Comparison of ENCODE assay signal across 21 cellular contexts in genomic region chr1:228350179-228350742, GRCh38. TPM values are rescaled to one million over a fixed set of nuclear protein-coding genes. Genes with fewer than 3 reads are reported as not detected.
DNase-seq lines count a peak whose midpoint lies in the region; ATAC-seq and TF ChIP-seq lines count a peak whose summit lies in the region.
"Had no signal": no experiment of that assay in that cellular context is flagged by ENCODE, and none has a peak within 500 bp of the region (broad histone marks: within the 10 kb centered on the region; RNA-seq: fewer than 3 reads in every experiment).

No MANE protein-coding gene starts in this region.

- H3K23ac ChIP-seq in neuronal stem cell (ENCODE audit: low read depth, low read length, poor library complexity): no peak overlapping the region

- H3K4me3 Mint-ChIP-seq in activated CD8-positive, alpha-beta T cell treated with anti-CD3 and anti-CD28 coated beads for 36 hours: no peak overlapping the region
- no peak overlapping the region for H3K4me3 Mint-ChIP-seq in activated CD8-positive, alpha-beta T cell treated with anti-CD3 and anti-CD28 coated beads, Interleukin-2, amount 10 ng/mL, durations not matched to agents 7 days and 5 days
- no peak overlapping the region for H3K4me3 Mint-ChIP-seq in stimulated activated naive CD8-positive, alpha-beta T cell treated with anti-CD3 and anti-CD28 coated beads, Interleukin-15, Interleukin-2, amounts not matched to agents 100 ng/mL and 50 ng/mL, for 24 hours
- H3K4me3 Mint-ChIP-seq in stimulated activated naive CD8-positive, alpha-beta T cell treated with anti-CD3 and anti-CD28 coated beads, Interleukin-15, amount 100 ng/mL, for 72 hours: no peak overlapping the region
- H3K4me3 Mint-ChIP-seq: B cell; CD4-positive, alpha-beta T cell; CD8-positive, alpha-beta memory T cell; GM23338; H9 had no signal

- H3K79me1 ChIP-seq in neuronal stem cell (ENCODE audit: low read depth, low read length): peaks cover 2% of the 10 kb centered on the region

- H3K27ac Mint-ChIP-seq in activated CD8-positive, alpha-beta T cell treated with anti-CD3 and anti-CD28 coated beads for 36 hours: no peak overlapping the region
- H3K27ac Mint-ChIP-seq in activated CD8-positive, alpha-beta T cell treated with anti-CD3 and anti-CD28 coated beads, Interleukin-2, amount 10 ng/mL, durations not matched to agents 7 days and 5 days: no peak overlapping the region
- peak overlapping the region; percentile 24 for H3K27ac Mint-ChIP-seq in stimulated activated naive CD8-positive, alpha-beta T cell treated with anti-CD3 and anti-CD28 coated beads, Interleukin-15, Interleukin-2, amounts not matched to agents 100 ng/mL and 50 ng/mL, for 24 hours
- peak overlapping the region; percentile 1 to 32 for H3K27ac Mint-ChIP-seq in stimulated activated naive CD8-positive, alpha-beta T cell treated with anti-CD3 and anti-CD28 coated beads, Interleukin-15, amount 100 ng/mL, for 72 hours
- H3K27ac Mint-ChIP-seq: B cell; CD4-positive, alpha-beta T cell; GM23338 had no signal

- TF ChIP-seq CTCF in activated CD8-positive, alpha-beta T cell treated with anti-CD3 and anti-CD28 coated beads for 36 hours (IDR thresholded peaks at IDR 0.05): peak; percentile 14

- peaks cover 0 to 3% (median 0%) of the 10 kb centered on the region in 3 experiments for H3K27me3 ChIP-seq in neuronal stem cell (ENCODE audit: control insufficient read depth in 3 of 3, insufficient read depth in 3 of 3, low read depth in 1 of 3, low read length in 3 of 3)
- H3K27me3 ChIP-seq: BLaER1 had no signal

- no peaks in the 10 kb centered on the region for H3K4me1 Mint-ChIP-seq in activated CD8-positive, alpha-beta T cell treated with anti-CD3 and anti-CD28 coated beads for 36 hours (ENCODE audit: low read depth)
- H3K4me1 Mint-ChIP-seq in activated CD8-positive, alpha-beta T cell treated with anti-CD3 and anti-CD28 coated beads, Interleukin-2, amount 10 ng/mL, durations not matched to agents 7 days and 5 days (ENCODE audit: low read depth): no peaks in the 10 kb centered on the region
- H3K4me1 Mint-ChIP-seq in stimulated activated naive CD8-positive, alpha-beta T cell treated with anti-CD3 and anti-CD28 coated beads, Interleukin-15, Interleukin-2, amounts not matched to agents 100 ng/mL and 50 ng/mL, for 24 hours (ENCODE audit: low read depth): no peaks in the 10 kb centered on the region
- no peaks in the 10 kb centered on the region for H3K4me1 Mint-ChIP-seq in stimulated activated naive CD8-positive, alpha-beta T cell treated with anti-CD3 and anti-CD28 coated beads, Interleukin-15, amount 100 ng/mL, for 72 hours
- H3K4me1 Mint-ChIP-seq: B cell; CD8-positive, alpha-beta memory T cell; GM23338; H9 had no signal

- H3K36me3 ChIP-seq in neuronal stem cell (replicated peaks in 1 of 2; ENCODE audit: control insufficient read depth in 2 of 2, insufficient read depth in 2 of 2, low read length in 2 of 2): peaks cover 0 to 2% of the 10 kb centered on the region in 2 donors

- H3K27ac ChIP-seq in neuronal stem cell (replicated peaks; ENCODE audit: low read length): no peak overlapping the region
- H3K27ac ChIP-seq: 22Rv1, BLaER1, C4-2B had no signal

- no peak overlapping the region for H3K4me2 ChIP-seq in neuronal stem cell (ENCODE audit: insufficient read depth, low read length, poor library complexity, severe bottlenecking)
- H3K4me2 ChIP-seq: BLaER1, GM23338 had no signal

- H2BK12ac ChIP-seq in neuronal stem cell (ENCODE audit: low read length): no peak overlapping the region

- H3K14ac ChIP-seq in neuronal stem cell (ENCODE audit: low read length): peak overlapping the region; percentile 87

- no peaks in the 10 kb centered on the region for H3K4me1 ChIP-seq in neuronal stem cell (ENCODE audit: control insufficient read depth in 2 of 2, insufficient read depth in 1 of 2, low read depth in 1 of 2, low read length in 2 of 2)
- H3K4me1 ChIP-seq: BLaER1 had no signal

- H3K27me3 Mint-ChIP-seq in activated CD8-positive, alpha-beta T cell treated with anti-CD3 and anti-CD28 coated beads for 36 hours: no peaks in the 10 kb centered on the region
- no peaks in the 10 kb centered on the region for H3K27me3 Mint-ChIP-seq in activated CD8-positive, alpha-beta T cell treated with anti-CD3 and anti-CD28 coated beads, Interleukin-2, amount 10 ng/mL, durations not matched to agents 7 days and 5 days (ENCODE audit: low read depth)
- no peaks in the 10 kb centered on the region for H3K27me3 Mint-ChIP-seq in stimulated activated naive CD8-positive, alpha-beta T cell treated with anti-CD3 and anti-CD28 coated beads, Interleukin-15, Interleukin-2, amounts not matched to agents 100 ng/mL and 50 ng/mL, for 24 hours
- no peaks in the 10 kb centered on the region for H3K27me3 Mint-ChIP-seq in stimulated activated naive CD8-positive, alpha-beta T cell treated with anti-CD3 and anti-CD28 coated beads, Interleukin-15, amount 100 ng/mL, for 72 hours
- H3K27me3 Mint-ChIP-seq: B cell; CD4-positive, alpha-beta T cell had no signal

- H3K36me3 Mint-ChIP-seq in activated CD8-positive, alpha-beta T cell treated with anti-CD3 and anti-CD28 coated beads for 36 hours (ENCODE audit: low read depth): no peaks in the 10 kb centered on the region
- H3K36me3 Mint-ChIP-seq in activated CD8-positive, alpha-beta T cell treated with anti-CD3 and anti-CD28 coated beads, Interleukin-2, amount 10 ng/mL, durations not matched to agents 7 days and 5 days (ENCODE audit: low read depth): no peaks in the 10 kb centered on the region
- no peaks in the 10 kb centered on the region for H3K36me3 Mint-ChIP-seq in stimulated activated naive CD8-positive, alpha-beta T cell treated with anti-CD3 and anti-CD28 coated beads, Interleukin-15, Interleukin-2, amounts not matched to agents 100 ng/mL and 50 ng/mL, for 24 hours (ENCODE audit: low read depth)

- H4K8ac ChIP-seq in neuronal stem cell (ENCODE audit: low read depth, low read length): no peak overlapping the region

- H4K91ac ChIP-seq in neuronal stem cell (ENCODE audit: low read depth, low read length, poor library complexity): no peak overlapping the region

- no peak overlapping the region for H2BK5ac ChIP-seq in neuronal stem cell (ENCODE audit: low read length)

- H2BK120ac ChIP-seq in neuronal stem cell (ENCODE audit: low read depth, low read length): no peak overlapping the region

- peak overlapping the region; percentile 52 for H2AK5ac ChIP-seq in neuronal stem cell (ENCODE audit: low read depth, low read length)

- no peak overlapping the region for H3K9ac ChIP-seq in neuronal stem cell (ENCODE audit: low read depth, low read length, poor library complexity)
- H3K9ac ChIP-seq: BLaER1 had no signal

- H3K4me3 ChIP-seq in neuronal stem cell (ENCODE audit: low read length in 2 of 2): no peak overlapping the region
- H3K4me3 ChIP-seq: BLaER1, GM23338 had no signal

- DNase-seq in activated CD8-positive, alpha-beta T cell treated with anti-CD3 and anti-CD28 coated beads for 36 hours: no peak
- no peak for DNase-seq in activated CD8-positive, alpha-beta T cell treated with anti-CD3 and anti-CD28 coated beads, Interleukin-2, amount 10 ng/mL, durations not matched to agents 7 days and 5 days
- no peak for DNase-seq in stimulated activated naive CD8-positive, alpha-beta T cell treated with anti-CD3 and anti-CD28 coated beads, Interleukin-15, Interleukin-2, amounts not matched to agents 100 U/mL and 50 U/mL, for 24 hours
- DNase-seq in neuronal stem cell (ENCODE audit: low spot score) (no peak), DMS153 treated with DMSO at 0.1 percent for 48 hours (lab: John Stamatoyannopoulos, UW; ENCODE audit: unreplicated experiment) (no peak)
- no peak for DNase-seq in stimulated activated naive CD8-positive, alpha-beta T cell treated with anti-CD3 and anti-CD28 coated beads, Interleukin-15, amount 100 ng/mL, for 72 hours
- no peak for DNase-seq in stimulated activated CD4-positive, alpha-beta T cell treated with anti-CD3 and anti-CD28 coated beads, Interleukin-1b, Interleukin-23, amount 100 ng/mL, for 48 hours
- DNase-seq: DMS 273 treated with DMSO at 0.1 percent for 48 hours, DMS53, DMS79 treated with DMSO at 0.1 percent for 48 hours, GF-D8, H9 had no signal

- no peak overlapping the region for H2BK15ac ChIP-seq in neuronal stem cell (ENCODE audit: low read length)

- intact Hi-C loops in activated CD8-positive, alpha-beta T cell treated with anti-CD3 and anti-CD28 coated beads for 36 hours (cut with micrococcal nuclease): no loop called here

- no peak overlapping the region for H2AFZ ChIP-seq in neuronal stem cell (ENCODE audit: low read length)
- H2AFZ ChIP-seq: GM23338 had no signal

- H3K18ac ChIP-seq in neuronal stem cell (ENCODE audit: low read length): no peak overlapping the region

- no peaks in the 10 kb centered on the region for H3K9me3 Mint-ChIP-seq in activated CD8-positive, alpha-beta T cell treated with anti-CD3 and anti-CD28 coated beads for 36 hours
- no peaks in the 10 kb centered on the region for H3K9me3 Mint-ChIP-seq in activated CD8-positive, alpha-beta T cell treated with anti-CD3 and anti-CD28 coated beads, Interleukin-2, amount 10 ng/mL, durations not matched to agents 7 days and 5 days (ENCODE audit: insufficient read depth)
- H3K9me3 Mint-ChIP-seq in stimulated activated naive CD8-positive, alpha-beta T cell treated with anti-CD3 and anti-CD28 coated beads, Interleukin-15, Interleukin-2, amounts not matched to agents 100 ng/mL and 50 ng/mL, for 24 hours: no peaks in the 10 kb centered on the region
- no peaks in the 10 kb centered on the region for H3K9me3 Mint-ChIP-seq in stimulated activated naive CD8-positive, alpha-beta T cell treated with anti-CD3 and anti-CD28 coated beads, Interleukin-15, amount 100 ng/mL, for 72 hours
- H3K9me3 Mint-ChIP-seq: CD4-positive, alpha-beta T cell; CD8-positive, alpha-beta memory T cell; GM23338; H9 had no signal

- H3K4ac ChIP-seq in neuronal stem cell (ENCODE audit: low read length): no peak overlapping the region

- POLR2A ChIA-PET in activated CD8-positive, alpha-beta T cell treated with anti-CD3 and anti-CD28 coated beads for 36 hours (lab: Charles Lee): no interaction called here
- POLR2A ChIA-PET in activated CD8-positive, alpha-beta T cell treated with anti-CD3 and anti-CD28 coated beads, Interleukin-2, amount 10 ng/mL, durations not matched to agents 7 days and 5 days (lab: Charles Lee): no interaction called here

- H3K9me3 ChIP-seq in neuronal stem cell (replicated peaks in 1 of 2; ENCODE audit: control insufficient read depth in 2 of 2, insufficient read depth in 1 of 2, low read depth in 1 of 2, low read length in 2 of 2): no peaks in the 10 kb centered on the region
- H3K9me3 ChIP-seq: BLaER1 had no signal

- no peak for ATAC-seq in activated CD8-positive, alpha-beta T cell treated with anti-CD3 and anti-CD28 coated beads for 36 hours
- ATAC-seq in activated CD8-positive, alpha-beta T cell treated with anti-CD3 and anti-CD28 coated beads, Interleukin-2, amount 10 ng/mL, durations not matched to agents 7 days and 5 days: no peak
- ATAC-seq in stimulated activated naive CD8-positive, alpha-beta T cell treated with anti-CD3 and anti-CD28 coated beads, Interleukin-15, Interleukin-2, amounts not matched to agents 100 U/mL and 50 U/mL, for 24 hours: no peak
- ATAC-seq in stimulated activated naive CD8-positive, alpha-beta T cell treated with anti-CD3 and anti-CD28 coated beads, Interleukin-15, amount 100 ng/mL, for 72 hours: no peak
- ATAC-seq: GM23338, HCT116 had no signal

- CTCF ChIA-PET in activated CD8-positive, alpha-beta T cell treated with anti-CD3 and anti-CD28 coated beads for 36 hours (lab: Charles Lee): no interaction called here
- CTCF ChIA-PET in activated CD8-positive, alpha-beta T cell treated with anti-CD3 and anti-CD28 coated beads, Interleukin-2, amount 10 ng/mL, durations not matched to agents 7 days and 5 days (lab: Charles Lee): no interaction called here

- WGBS in neuronal stem cell (ENCODE audit: extremely low coverage in 2 of 2, insufficient read length in 2 of 2, insufficient replicate concordance in 1 of 2), 2 donors: no CpG with 5 or more reads among the region's 1 CpG

RNA-seq across cellular contexts. Expression of gene TRIM11, which starts 56.4 kb away (rescaled TPM):
- total RNA-seq in activated CD8-positive, alpha-beta T cell treated with anti-CD3 and anti-CD28 coated beads for 36 hours: 10 to 100 TPM; 30.7 to 32.1 TPM
- 10 to 100 TPM; 66.5 to 71.9 TPM for total RNA-seq in activated CD8-positive, alpha-beta T cell treated with anti-CD3 and anti-CD28 coated beads, Interleukin-2, amount 10 ng/mL, durations not matched to agents 7 days and 5 days
- 13.5 TPM for polyA plus RNA-seq in neuronal stem cell (2013, experiment 1 of 2)
- polyA plus RNA-seq in neuronal stem cell (2013, experiment 2 of 2): 13.3 TPM

Comparison
In these comparisons a context has a peak if more than half of its experiments do, and no peak if none do; other contexts are left out.
1. H3K27ac Mint-ChIP-seq: peak in stimulated activated naive CD8-positive, alpha-beta T cell treated with anti-CD3 and anti-CD28 coated beads, Interleukin-15, Interleukin-2, amounts not matched to agents 100 ng/mL and 50 ng/mL, for 24 hours (single experiment) and stimulated activated naive CD8-positive, alpha-beta T cell treated with anti-CD3 and anti-CD28 coated beads, Interleukin-15, amount 100 ng/mL, for 72 hours (2 of 2); none in activated CD8-positive, alpha-beta T cell treated with anti-CD3 and anti-CD28 coated beads for 36 hours (single experiment) and activated CD8-positive, alpha-beta T cell treated with anti-CD3 and anti-CD28 coated beads, Interleukin-2, amount 10 ng/mL, durations not matched to agents 7 days and 5 days (single experiment).